Comparison of ENCODE assay signal across 25 cellular contexts in the genomic region with DNA sequence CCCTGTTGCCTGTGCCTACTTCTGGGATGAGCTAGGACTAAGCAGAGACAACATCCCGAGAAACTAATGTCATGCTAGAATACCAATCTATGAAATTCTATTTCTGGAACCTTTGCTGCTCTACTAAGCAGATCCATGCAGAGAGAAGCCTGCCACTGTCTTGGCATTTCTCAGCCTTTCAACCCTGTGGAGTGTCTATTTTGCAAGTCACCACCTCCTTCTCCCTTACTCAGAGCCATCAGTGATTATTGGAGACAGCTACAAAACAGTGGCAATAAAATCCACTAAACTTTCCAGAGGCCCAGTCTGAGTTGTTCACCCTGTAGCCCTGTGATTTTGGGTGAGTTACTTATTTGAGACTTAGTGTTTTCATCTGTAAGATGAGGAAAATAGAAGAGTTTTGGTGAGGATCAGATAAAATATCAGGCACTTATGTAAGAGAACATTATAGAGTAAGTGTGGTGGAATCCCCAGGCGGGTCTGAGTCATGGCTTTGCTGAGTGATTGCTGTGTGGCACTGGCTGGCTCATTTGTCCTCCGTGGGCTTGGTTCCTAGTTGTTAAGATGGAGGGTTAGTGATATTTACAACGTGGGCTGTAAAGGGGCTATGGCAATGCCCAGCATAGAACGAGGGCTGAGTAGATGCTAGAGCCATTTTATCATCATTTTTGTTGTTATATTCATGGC.
DNase-seq lines count a peak whose midpoint lies in the region; ATAC-seq, FAIRE-seq and TF ChIP-seq lines count a peak whose summit lies in the region.
"Had no signal": no experiment of that assay in that cellular context is flagged by ENCODE, and none has a peak within 500 bp of the region (broad histone marks: within the 10 kb centered on the region; RNA-seq: fewer than 3 reads in every experiment).

No MANE protein-coding gene starts in this region.

- peaks cover 8% of the 10 kb centered on the region for H3K9me3 ChIP-seq in mammary epithelial cell (replicated peaks; ENCODE audit: insufficient read depth, low read length)
- H3K9me3 ChIP-seq in MG63 = no peaks in the 10 kb centered on the region
- no peaks in the 10 kb centered on the region for H3K9me3 ChIP-seq in smooth muscle cell (replicated peaks; ENCODE audit: low read depth)
- H3K9me3 ChIP-seq in pancreas = no peaks in the 10 kb centered on the region
- H3K9me3 ChIP-seq: Caco-2, testis had no signal

- no TSS peak for BruUV-seq in MCF 10A (replicated peaks; lab: Mats Ljungman, UMichigan)
- BruUV-seq in mammary epithelial cell (replicated peaks; lab: Mats Ljungman, UMichigan) = no TSS peak

- ATAC-seq in pancreas = no peak
- ATAC-seq: GM23338; stimulated activated memory B cell treated with anti-CD40 and anti-IgM and Interleukin-4, amounts not matched to agents 10 μg/mL and 1 μg/mL and 100 μg/mL, for 72 hours had no signal

- H3K79me2 ChIP-seq in mammary epithelial cell (ENCODE audit: insufficient read depth, low read length) (no peaks in the 10 kb centered on the region), smooth muscle cell (ENCODE audit: low read depth) (no peaks in the 10 kb centered on the region)

- CTCF ChIA-PET in MCF 10A (lab: Yijun Ruan, JAX) = interaction anchor here (0.5 to 8.2 kb wide), 9 partner anchors 16 to 456 kb away, joined by 3 to 198 read pairs (median 6); no protein-coding TSS in a partner anchor
- CTCF ChIA-PET in mammary epithelial cell (lab: Charles Lee; ENCODE audit: low non-redundant PET) = no interaction called here

- H3K4me2 ChIP-seq in mammary epithelial cell (ENCODE audit: insufficient read depth, low read depth, low read length) (no peak overlapping the region), smooth muscle cell (no peak overlapping the region)
- H3K4me2 ChIP-seq: GM23338 had no signal

- H3K36me3 Mint-ChIP-seq in MCF 10A (ENCODE audit: insufficient read depth, unreplicated experiment) = no peaks in the 10 kb centered on the region
- H3K36me3 Mint-ChIP-seq: stimulated activated memory B cell treated with anti-CD40 and anti-IgM and Interleukin-4, amounts not matched to agents 10 μg/mL and 1 μg/mL and 100 μg/mL, for 72 hours had no signal

- DNase-seq in MCF 10A (ENCODE audit: unreplicated experiment) (peak; percentile 22), mammary epithelial cell (no peak), MG63 (peak; percentile 58), fibroblast of peridontal ligament (ENCODE audit: extremely low read depth) (peak; percentile 48), smooth muscle cell (lab: John Stamatoyannopoulos, UW; ENCODE audit: unreplicated experiment) (no peak), KBM-7 (no peak), pancreas (no peak), NCI-H748 (lab: John Stamatoyannopoulos, UW; ENCODE audit: unreplicated experiment) (no peak)
- DNase-seq: activated B cell treated with CpG ODN at 0.5 μM for 24 hours; activated naive CD4-positive, alpha-beta T cell treated with anti-CD3 and anti-CD28 coated beads, Interleukin-2, amount 50 U/mL, for 16 hours; aorta; Caco-2; dermis blood vessel endothelial cell; DND-41; NCI-H1105 treated with DMSO at 0.1 percent for 48 hours; NCI-H2029; NCI-H345; NCI-H82; stimulated activated CD4-positive, alpha-beta T cell treated with anti-CD3 and anti-CD28 coated beads, Interleukin-2, amount 100 ng/mL, for 48 hours; SW 1271; testis had no signal

- in situ Hi-C loops in mammary epithelial cell (cut with MboI; ENCODE audit: low sequenced_read_pairs in 2 of 2) = no loop called here
- in situ Hi-C loops in KBM-7 (cut with MboI; ENCODE audit: low pct_unique_long_range_greater_than_20kb, low sequenced_read_pairs) = no loop called here

- no peak overlapping the region for H3K4me3 Mint-ChIP-seq in MCF 10A (ENCODE audit: unreplicated experiment)
- H3K4me3 Mint-ChIP-seq: activated B cell treated with CpG ODN at 0.5 μM for 24 hours; GM23338; stimulated activated memory B cell treated with anti-CD40 and anti-IgM and Interleukin-4, amounts not matched to agents 10 μg/mL and 1 μg/mL and 100 μg/mL, for 72 hours had no signal

- no peaks in the 10 kb centered on the region for H3K27me3 ChIP-seq in mammary epithelial cell (ENCODE audit: insufficient read depth, low read length)
- no peaks in the 10 kb centered on the region for H3K27me3 ChIP-seq in MG63
- no peaks in the 10 kb centered on the region for H3K27me3 ChIP-seq in smooth muscle cell (ENCODE audit: low read depth)
- no peaks in the 10 kb centered on the region for H3K27me3 ChIP-seq in pancreas
- H3K27me3 ChIP-seq: testis had no signal

- no peaks in the 10 kb centered on the region for H3F3A ChIP-seq in smooth muscle cell (ENCODE audit: low read depth)

- H3K9ac ChIP-seq in mammary epithelial cell (ENCODE audit: insufficient read depth, low read length) (no peak overlapping the region), smooth muscle cell (ENCODE audit: low read depth) (no peak overlapping the region)

- no peaks in the 10 kb centered on the region for H4K20me1 ChIP-seq in mammary epithelial cell (ENCODE audit: insufficient read depth, low read length)
- H4K20me1 ChIP-seq in smooth muscle cell (ENCODE audit: low read depth) = no peaks in the 10 kb centered on the region

- TF ChIP-seq CTCF in MCF 10A (IDR thresholded peaks at IDR 0.05; ENCODE audit: unreplicated experiment) (no peak), mammary epithelial cell (conservative IDR thresholded peaks at IDR 0.05 in 1 of 2, IDR thresholded peaks at IDR 0.05 in 1 of 2; ENCODE audit: extremely low read depth in 1 of 2, insufficient read depth in 1 of 2, low read depth in 1 of 2, low read length in 2 of 2) (no peak), smooth muscle cell (IDR thresholded peaks at IDR 0.05; ENCODE audit: borderline replicate concordance, insufficient read depth, poor library complexity, severe bottlenecking) (no peak), pancreas (IDR thresholded peaks at IDR 0.05) (no peak)

- H3K36me3 ChIP-seq in mammary epithelial cell (ENCODE audit: insufficient read depth, low read length) = no peaks in the 10 kb centered on the region
- H3K36me3 ChIP-seq in MG63 = peaks cover 45% of the 10 kb centered on the region
- no peaks in the 10 kb centered on the region for H3K36me3 ChIP-seq in smooth muscle cell (ENCODE audit: low read depth)
- no peaks in the 10 kb centered on the region for H3K36me3 ChIP-seq in pancreas

- H3K4me1 ChIP-seq in mammary epithelial cell (ENCODE audit: insufficient read depth, low read length) = no peaks in the 10 kb centered on the region
- H3K4me1 ChIP-seq in smooth muscle cell (ENCODE audit: low read depth) = no peaks in the 10 kb centered on the region
- H3K4me1 ChIP-seq in pancreas = no peaks in the 10 kb centered on the region
- H3K4me1 ChIP-seq: Caco-2, testis had no signal

- H3K27ac ChIP-seq in mammary epithelial cell (ENCODE audit: insufficient read depth, low read depth, low read length) (no peak overlapping the region), smooth muscle cell (ENCODE audit: low read depth) (peak overlapping the region; percentile 2), pancreas (no peak overlapping the region)
- H3K27ac ChIP-seq: testis had no signal

- H3K27me3 Mint-ChIP-seq in MCF 10A (ENCODE audit: insufficient read depth, unreplicated experiment) = peaks cover 10% of the 10 kb centered on the region
- H3K27me3 Mint-ChIP-seq: activated B cell treated with CpG ODN at 0.5 μM for 24 hours; stimulated activated memory B cell treated with anti-CD40 and anti-IgM and Interleukin-4, amounts not matched to agents 10 μg/mL and 1 μg/mL and 100 μg/mL, for 72 hours had no signal

- no peak overlapping the region for H3K4me3 ChIP-seq in mammary epithelial cell (replicated peaks in 1 of 3; ENCODE audit: insufficient read depth in 1 of 3, low read depth in 2 of 3, low read length in 3 of 3)
- no peak overlapping the region for H3K4me3 ChIP-seq in MG63
- no peak overlapping the region for H3K4me3 ChIP-seq in smooth muscle cell
- H3K4me3 ChIP-seq in pancreas = no peak overlapping the region
- H3K4me3 ChIP-seq: GM23338, testis had no signal

- intact Hi-C loops in MCF 10A (cut with micrococcal nuclease) = no loop called here
- intact Hi-C loops in mammary epithelial cell (cut with micrococcal nuclease) = no loop called here
- intact Hi-C loops in pancreas (cut with DNase I) = no loop called here

- 41% methylated on average over 5 of the region's 5 CpGs for WGBS in mammary epithelial cell (ENCODE audit: low coverage, missing lambda C conversion rate)
- 41% methylated on average over 5 of the region's 5 CpGs for WGBS in smooth muscle cell (ENCODE audit: low lambda C conversion rate)
- WGBS in pancreas, 2 donors = 59 to 81% methylated on average over 5 of the region's 5 CpGs

- no peaks in the 10 kb centered on the region for H3K9me3 Mint-ChIP-seq in MCF 10A (ENCODE audit: unreplicated experiment)
- H3K9me3 Mint-ChIP-seq: activated B cell treated with CpG ODN at 0.5 μM for 24 hours, GM23338 had no signal

- no peak overlapping the region for H3K27ac Mint-ChIP-seq in MCF 10A (ENCODE audit: low read depth, unreplicated experiment)
- H3K27ac Mint-ChIP-seq: activated B cell treated with CpG ODN at 0.5 μM for 24 hours; GM23338; stimulated activated memory B cell treated with anti-CD40 and anti-IgM and Interleukin-4, amounts not matched to agents 10 μg/mL and 1 μg/mL and 100 μg/mL, for 72 hours had no signal

- dilution Hi-C loops in mammary epithelial cell (cut with HindIII; ENCODE audit: low sequenced_read_pairs) = no loop called here

- H2AFZ ChIP-seq in mammary epithelial cell (ENCODE audit: low read depth, low read length) = no peak overlapping the region
- no peak overlapping the region for H2AFZ ChIP-seq in smooth muscle cell (ENCODE audit: low read depth)
- H2AFZ ChIP-seq: GM23338 had no signal

- FAIRE-seq in pancreas (lab: Jason Lieb, UNC) = no peak
- FAIRE-seq: A204.1, urothelium cell line had no signal

- no peaks in the 10 kb centered on the region for H3K4me1 Mint-ChIP-seq in MCF 10A (ENCODE audit: insufficient read depth, unreplicated experiment)
- H3K4me1 Mint-ChIP-seq: activated B cell treated with CpG ODN at 0.5 μM for 24 hours; GM23338; stimulated activated memory B cell treated with anti-CD40 and anti-IgM and Interleukin-4, amounts not matched to agents 10 μg/mL and 1 μg/mL and 100 μg/mL, for 72 hours had no signal

- POLR2A ChIA-PET in MCF 10A (lab: Yijun Ruan, JAX) = interaction anchor here (0.8 kb wide), 1 partner anchor 12 kb away, joined by 4 read pairs; no protein-coding TSS in a partner anchor

Comparison
In these comparisons a context has a peak if more than half of its experiments do, and no peak if none do; other contexts are left out.
1. DNase-seq: peak in MCF 10A (single experiment), MG63 (single experiment) and fibroblast of peridontal ligament (single experiment); none in mammary epithelial cell (single experiment), smooth muscle cell (single experiment), KBM-7 (single experiment), pancreas (0 of 6) and NCI-H748 (single experiment).